ENCODE assay signal across 39 cellular contexts in genomic region chr20:17197041-17197440, GRCh38. TPM values are rescaled to one million over a fixed set of nuclear protein-coding genes. Genes with fewer than 3 reads are reported as not detected.
"Had no signal": no experiment of that assay in that cellular context is flagged by ENCODE, and none has a peak within 500 bp of the region (broad histone marks: within the 10 kb centered on the region; RNA-seq: fewer than 3 reads in every experiment).

No MANE protein-coding gene starts in this region.

- DNase-seq: Karpas-422, Kasumi-1, MG63, MM.1S, MV-4-11, NCI-H1048, NCI-H1092, NCI-H1092 treated with DMSO at 0.1 percent for 48 hours, NCI-H1105, NCI-H1105 treated with DMSO at 0.1 percent for 48 hours, NCI-H1417, NCI-H1417 treated with DMSO at 0.1 percent for 48 hours, NCI-H1436, NCI-H1436 treated with DMSO at 0.1 percent for 48 hours, NCI-H146, NCI-H1694, NCI-H1694 treated with DMSO at 0.1 percent for 48 hours, NCI-H187, NCI-H187 treated with DMSO at 0.1 percent for 48 hours, NCI-H1930, NCI-H2029, NCI-H2029 treated with DMSO at 0.1 percent for 48 hours, NCI-H2081, NCI-H2081 treated with DMSO at 0.1 percent for 48 hours, NCI-H2107, NCI-H2171, NCI-H2171 treated with DMSO at 0.1 percent for 48 hours, NCI-H2227 treated with DMSO at 0.1 percent for 48 hours, NCI-H226, NCI-H345, NCI-H446, NCI-H446 treated with DMSO at 0.1 percent for 48 hours, NCI-H510A, NCI-H510A treated with DMSO at 0.1 percent for 48 hours, NCI-H524, NCI-H524 treated with DMSO at 0.1 percent for 48 hours, NCI-H526 had no signal

- H3K36me3 ChIP-seq: MG63 had no signal

- H3K27me3 ChIP-seq: MG63 had no signal

- H3K4me3 ChIP-seq: MG63 had no signal

- H3K9me3 ChIP-seq: MG63 had no signal

RNA-seq across cellular contexts. Expression of gene PCSK2, which starts 29.8 kb away (rescaled TPM):
- total RNA-seq: LHCN-M2, MCF 10A had no signal
